ENCODE assay signal across 8 cellular contexts in the genomic region with DNA sequence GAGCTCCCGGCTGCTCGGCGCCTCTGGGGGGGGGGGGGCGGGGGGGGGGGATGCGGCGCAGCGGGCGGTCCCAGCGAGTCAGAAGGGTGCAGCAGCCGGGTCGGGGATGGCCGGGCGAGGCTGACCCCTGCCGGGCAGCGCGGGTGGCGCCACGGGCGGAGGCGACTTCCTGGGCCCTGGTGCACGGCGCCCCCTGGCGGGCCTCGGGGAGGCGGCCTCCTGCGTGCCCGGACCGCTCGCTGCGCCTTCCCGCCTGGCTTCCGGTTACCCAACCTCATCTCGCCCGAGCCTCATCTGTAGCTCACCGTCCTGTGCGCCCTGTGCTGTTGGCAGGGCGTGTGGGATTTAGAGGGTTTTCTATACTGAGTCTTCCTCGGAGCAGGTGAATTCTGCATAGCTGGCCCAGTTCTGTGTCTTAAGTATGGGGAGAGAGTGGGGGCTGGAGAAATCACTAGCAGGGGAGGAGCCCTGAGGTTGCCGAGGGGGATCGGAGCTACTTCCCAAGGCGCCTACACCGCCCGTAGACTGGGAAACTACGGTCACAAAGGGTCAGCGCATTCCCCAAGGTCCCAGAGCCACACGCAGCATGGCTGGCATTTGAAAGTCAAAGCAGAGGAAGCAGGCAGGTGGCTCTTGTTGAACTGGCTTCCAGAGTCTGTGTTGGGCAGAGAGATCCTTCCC. TPM values are rescaled to one million over a fixed set of nuclear protein-coding genes. Genes with fewer than 3 reads are reported as not detected.
DNase-seq lines count a peak whose midpoint lies in the region; ATAC-seq and TF ChIP-seq lines count a peak whose summit lies in the region.

No MANE protein-coding gene starts in this region.

- no peak overlapping the region; the same call in 1 of the 2 replicates for H3K27ac ChIP-seq in IMR-90 (ENCODE audit: insufficient read depth, low read length)
- H3K27ac ChIP-seq in foreskin keratinocyte, result no peak overlapping the region
- H3K27ac ChIP-seq in neural progenitor cell, result no peak overlapping the region

- no peaks in the 10 kb centered on the region for H3K79me2 ChIP-seq in neural progenitor cell (ENCODE audit: low read depth)

- H2BK15ac ChIP-seq in IMR-90 (ENCODE audit: low read depth, low read length), result no peak overlapping the region

- peak overlapping the region; percentile 65 for H2BK20ac ChIP-seq in IMR-90 (ENCODE audit: low read depth, low read length)

- H4K5ac ChIP-seq in IMR-90 (ENCODE audit: low read depth, low read length), result no peak overlapping the region; the same call in 1 of the 2 replicates

- no peak overlapping the region for H3K18ac ChIP-seq in IMR-90 (ENCODE audit: low read depth, low read length)

- peaks cover 6% of the 10 kb centered on the region; the same call in 1 of the 2 replicates for H3K9me1 ChIP-seq in IMR-90 (ENCODE audit: insufficient read depth, low read length)

- DNase-seq in DMS79 (lab: John Stamatoyannopoulos, UW), result peak; percentile 30
- peak; percentile 88 for DNase-seq in IMR-90
- DNase-seq in activated gamma-delta T cell (lab: John Stamatoyannopoulos, UW), result peak; percentile 60
- DNase-seq in foreskin keratinocyte, result peak; percentile 24 to 61
- DNase-seq in neural progenitor cell (ENCODE audit: low spot score), result peak; percentile 92
- peak; percentile 89 to 92 for DNase-seq in stimulated activated naive CD8-positive, alpha-beta T cell treated with anti-CD3 and anti-CD28 coated beads, Interleukin-15, amount 100 ng/mL, for 72 hours

- H4K91ac ChIP-seq in IMR-90 (ENCODE audit: insufficient read depth, low read depth, low read length), result peak overlapping the region; percentile 47; the same call in 1 of the 2 replicates

- in situ Hi-C loops in IMR-90 (cut with MboI; ENCODE audit: low sequenced_read_pairs), result loop anchor here (5.0 kb wide), 3 partner anchors 104 to 861 kb away; no protein-coding TSS in a partner anchor

- H4K8ac ChIP-seq in IMR-90 (ENCODE audit: low read depth in 2 of 2, low read length in 2 of 2), result peak overlapping the region in 1 of 2 experiments; percentile 83; a peak in 2 of 4 replicates

- peak overlapping the region; percentile 96 for H2AFZ ChIP-seq in IMR-90 (replicated peaks; ENCODE audit: low read length, poor library complexity)
- peak overlapping the region; percentile 98 for H2AFZ ChIP-seq in neural progenitor cell (replicated peaks)

- peak overlapping the region; percentile 78 for H3K27ac Mint-ChIP-seq in neural progenitor cell
- peak overlapping the region in 1 of 2 donors; percentile 74 for H3K27ac Mint-ChIP-seq in stimulated activated naive CD8-positive, alpha-beta T cell treated with anti-CD3 and anti-CD28 coated beads, Interleukin-15, amount 100 ng/mL, for 72 hours

- H3K36me3 ChIP-seq in IMR-90 (ENCODE audit: control insufficient read depth, insufficient read depth, low read length) (no peaks in the 10 kb centered on the region), neural progenitor cell (no peaks in the 10 kb centered on the region)

- ATAC-seq in GM21576 (IDR thresholded peaks at IDR 0.05; ENCODE audit: unreplicated experiment), result peak; percentile 83
- peak; percentile 93 for ATAC-seq in IMR-90 (ENCODE audit: low read depth)
- ATAC-seq in foreskin keratinocyte, result peak; percentile 89
- ATAC-seq in stimulated activated naive CD8-positive, alpha-beta T cell treated with anti-CD3 and anti-CD28 coated beads, Interleukin-15, amount 100 ng/mL, for 72 hours, result peak; percentile 95

- TF ChIP-seq RAD21 in IMR-90 (IDR thresholded peaks at IDR 0.05; ENCODE audit: low read length), result peak; percentile 100

- H3K4me2 ChIP-seq in IMR-90 (ENCODE audit: low read depth, low read length), result peak overlapping the region; percentile 90
- H3K4me2 ChIP-seq in neural progenitor cell, result peak overlapping the region; percentile 84

- H3K27me3 ChIP-seq in IMR-90 (ENCODE audit: control insufficient read depth, insufficient read depth, low read length) (peaks cover 6% of the 10 kb centered on the region), foreskin keratinocyte (peaks cover 40% of the 10 kb centered on the region), neural progenitor cell (peaks cover 36% of the 10 kb centered on the region)

- H3K9me3 ChIP-seq in IMR-90 (ENCODE audit: control insufficient read depth, insufficient read depth, low read length), result no peaks in the 10 kb centered on the region
- no peaks in the 10 kb centered on the region for H3K9me3 ChIP-seq in neural progenitor cell (ENCODE audit: low read depth)

- peaks cover 7% of the 10 kb centered on the region for H3K4me1 Mint-ChIP-seq in neural progenitor cell
- H3K4me1 Mint-ChIP-seq in stimulated activated naive CD8-positive, alpha-beta T cell treated with anti-CD3 and anti-CD28 coated beads, Interleukin-15, amount 100 ng/mL, for 72 hours, result peaks cover 12% of the 10 kb centered on the region

- H3K9ac ChIP-seq in IMR-90 (ENCODE audit: low read depth, low read length), result peak overlapping the region; percentile 48; the same call in 1 of the 2 replicates
- no peak overlapping the region for H3K9ac ChIP-seq in neural progenitor cell

- H3K36me3 Mint-ChIP-seq in neural progenitor cell, result no peaks in the 10 kb centered on the region

- H3K14ac ChIP-seq in IMR-90 (replicated peaks; ENCODE audit: low read depth, low read length), result peak overlapping the region; percentile 76

- CTCF ChIA-PET in IMR-90 (lab: Yijun Ruan, JAX), result interaction anchor here (0.5 to 3.1 kb wide), 67 partner anchors 10 to 1301 kb away, joined by 3 to 48 read pairs (median 4); partner anchors contain the start of gene ARHGAP22

- H3K27me3 Mint-ChIP-seq in neural progenitor cell (ENCODE audit: insufficient read depth, low read depth), result peaks cover 12% of the 10 kb centered on the region
- peaks cover 68% of the 10 kb centered on the region for H3K27me3 Mint-ChIP-seq in stimulated activated naive CD8-positive, alpha-beta T cell treated with anti-CD3 and anti-CD28 coated beads, Interleukin-15, amount 100 ng/mL, for 72 hours

- H3K56ac ChIP-seq in IMR-90 (ENCODE audit: extremely low read depth, insufficient read depth, low read length), result peak overlapping the region; percentile 60; the same call in 1 of the 2 replicates

- H3K23ac ChIP-seq in IMR-90 (ENCODE audit: low read depth, low read length), result peak overlapping the region; percentile 65; the same call in 1 of the 2 replicates

- dilution Hi-C loops in IMR-90 (cut with HindIII; ENCODE audit: low sequenced_read_pairs, unreplicated experiment), result no loop called here

- H2AK9ac ChIP-seq in IMR-90 (replicated peaks; ENCODE audit: low read depth, low read length, poor library complexity), result peak overlapping the region; percentile 92

- peak overlapping the region; percentile 47 for H3K4me3 ChIP-seq in IMR-90 (ENCODE audit: insufficient read depth, low read depth, low read length)
- H3K4me3 ChIP-seq in neural progenitor cell, result peak overlapping the region; percentile 45

- BruUV-seq in IMR-90 (replicated peaks; lab: Mats Ljungman, UMichigan), result no TSS peak

- POLR2A ChIA-PET in IMR-90 (lab: Charles Lee; ENCODE audit: unreplicated experiment), result interaction anchor here (0.6 kb wide), 3 partner anchors 67 to 212 kb away, joined by 3 to 5 read pairs (median 3); no protein-coding TSS in a partner anchor

- no peak overlapping the region for H2BK5ac ChIP-seq in IMR-90 (ENCODE audit: low read depth, low read length, poor library complexity, severe bottlenecking)

- peak overlapping the region; percentile 85 for H3K4me3 Mint-ChIP-seq in neural progenitor cell
- H3K4me3 Mint-ChIP-seq in stimulated activated naive CD8-positive, alpha-beta T cell treated with anti-CD3 and anti-CD28 coated beads, Interleukin-15, amount 100 ng/mL, for 72 hours, result peak overlapping the region; percentile 83 to 89

- H3K4me1 ChIP-seq in IMR-90 (ENCODE audit: control insufficient read depth, insufficient read depth, low read length) (peaks cover 7% of the 10 kb centered on the region; the same call in 1 of the 2 replicates), foreskin keratinocyte (no peaks in the 10 kb centered on the region), neural progenitor cell (no peaks in the 10 kb centered on the region)

- peaks cover 4 to 12% of the 10 kb centered on the region in 2 experiments; a peak in 1 of 4 replicates for H3K79me1 ChIP-seq in IMR-90 (ENCODE audit: low read depth in 1 of 2, low read length in 2 of 2)

- H2AK5ac ChIP-seq in IMR-90 (ENCODE audit: low read depth, low read length), result peak overlapping the region; percentile 85

- peak overlapping the region; percentile 58; the same call in 1 of the 2 replicates for H3K4ac ChIP-seq in IMR-90 (ENCODE audit: low read depth, low read length)

- WGBS in IMR-90 (ENCODE audit: extremely low coverage in 2 of 2, insufficient read length in 1 of 2), 2 experiments, result 2% methylated on average over 29 of the region's 46 CpGs; no CpG with 5 or more reads in 1 of the 2 experiments

- intact Hi-C loops in IMR-90 (cut with micrococcal nuclease), result loop anchor here (1.0 to 5.0 kb wide), 5 partner anchors 50 to 506 kb away; no protein-coding TSS in a partner anchor

- no peaks in the 10 kb centered on the region for H3K9me3 Mint-ChIP-seq in neural progenitor cell
- no peaks in the 10 kb centered on the region for H3K9me3 Mint-ChIP-seq in stimulated activated naive CD8-positive, alpha-beta T cell treated with anti-CD3 and anti-CD28 coated beads, Interleukin-15, amount 100 ng/mL, for 72 hours

- TF ChIP-seq POLR2A in IMR-90 (IDR thresholded peaks at IDR 0.05; ENCODE audit: low read depth, low read length) (no peak), Raji (IDR thresholded peaks at IDR 0.05; ENCODE audit: insufficient read depth, low read depth, low read length) (0 out of 2 replicates have a peak, but pooled peaks have one; percentile 25)

- H4K20me1 ChIP-seq in IMR-90 (ENCODE audit: insufficient read depth, low read length), result no peaks in the 10 kb centered on the region
- H4K20me1 ChIP-seq in neural progenitor cell (ENCODE audit: low read depth), result no peaks in the 10 kb centered on the region

- TF ChIP-seq CTCF in IMR-90 (conservative IDR thresholded peaks at IDR 0.05; ENCODE audit: low read depth, low read length) (peak; percentile 100), foreskin keratinocyte (conservative IDR thresholded peaks at IDR 0.05) (peak; percentile 100), neural progenitor cell (IDR thresholded peaks at IDR 0.05) (peak; percentile 95)

- peak overlapping the region; percentile 45; the same call in 1 of the 2 replicates for H2BK120ac ChIP-seq in IMR-90 (ENCODE audit: low read depth, low read length)

- no peaks in the 10 kb centered on the region for H3F3A ChIP-seq in neural progenitor cell (ENCODE audit: low read depth)

RNA-seq across cellular contexts. Expression of gene WDFY4, which starts 28.3 kb away (rescaled TPM):
- total RNA-seq in IMR-90 (2012; rRNA removed) (not detected in 2 replicates), foreskin keratinocyte (0.04 TPM in 1 of 2 replicates, not detected in the other), neural progenitor cell (ENCODE audit: low replicate concordance) (not detected in 2 replicates)
- polyA plus RNA-seq in IMR-90 (2012; rRNA removed) (not detected in 2 replicates), foreskin keratinocyte (not detected in 2 replicates)
- not detected in 2 replicates for polyA plus RNA-seq in IMR-90 (2012; cell fraction: cytosol; rRNA removed)
- not detected in 2 replicates for polyA plus RNA-seq in IMR-90 (2012; cell fraction: nucleus; rRNA removed; ENCODE audit: low replicate concordance)

RNA-seq across cellular contexts. Expression of gene ARHGAP22, which starts 51.5 kb away (rescaled TPM):
- total RNA-seq in IMR-90 (2012; rRNA removed) (28.3 and 35.3 TPM in 2 replicates), foreskin keratinocyte (5.2 and 7.1 TPM in 2 replicates), neural progenitor cell (ENCODE audit: low replicate concordance) (1.7 and 5.1 TPM in 2 replicates)
- polyA plus RNA-seq in IMR-90 (2012; rRNA removed) (30.2 and 34.0 TPM in 2 replicates), foreskin keratinocyte (6.1 and 7.1 TPM in 2 replicates)
- 18.9 and 22.2 TPM in 2 replicates for polyA plus RNA-seq in IMR-90 (2012; cell fraction: cytosol; rRNA removed)
- 58.0 and 67.0 TPM in 2 replicates for polyA plus RNA-seq in IMR-90 (2012; cell fraction: nucleus; rRNA removed; ENCODE audit: low replicate concordance)

Comparison
In these comparisons a context has a peak if more than half of its experiments do, and no peak if none do; other contexts are left out.
1. DNase-seq: peak in every context shown above with its lines; median percentile 92 in neural progenitor cell; 90 in stimulated activated naive CD8-positive, alpha-beta T cell treated with anti-CD3 and anti-CD28 coated beads, Interleukin-15, amount 100 ng/mL, for 72 hours; 88 in IMR-90; 60 in activated gamma-delta T cell; 42 in foreskin keratinocyte; 30 in DMS79.